Comparison of ENCODE assay signal across 1 cellular context in genomic region chr2:10252651-10253050, GRCh38.
TF ChIP-seq lines count a peak whose summit lies in the region.

No MANE protein-coding gene starts in this region.

TF ChIP-seq in K562, 482 proteins besides CTCF, POLR2A, EP300 and RAD21 (continued from another document):
- TF ChIP-seq POLR2G (IDR thresholded peaks at IDR 0.05; ENCODE audit: low read depth, low read length) = no peak
